In the genomic region with DNA sequence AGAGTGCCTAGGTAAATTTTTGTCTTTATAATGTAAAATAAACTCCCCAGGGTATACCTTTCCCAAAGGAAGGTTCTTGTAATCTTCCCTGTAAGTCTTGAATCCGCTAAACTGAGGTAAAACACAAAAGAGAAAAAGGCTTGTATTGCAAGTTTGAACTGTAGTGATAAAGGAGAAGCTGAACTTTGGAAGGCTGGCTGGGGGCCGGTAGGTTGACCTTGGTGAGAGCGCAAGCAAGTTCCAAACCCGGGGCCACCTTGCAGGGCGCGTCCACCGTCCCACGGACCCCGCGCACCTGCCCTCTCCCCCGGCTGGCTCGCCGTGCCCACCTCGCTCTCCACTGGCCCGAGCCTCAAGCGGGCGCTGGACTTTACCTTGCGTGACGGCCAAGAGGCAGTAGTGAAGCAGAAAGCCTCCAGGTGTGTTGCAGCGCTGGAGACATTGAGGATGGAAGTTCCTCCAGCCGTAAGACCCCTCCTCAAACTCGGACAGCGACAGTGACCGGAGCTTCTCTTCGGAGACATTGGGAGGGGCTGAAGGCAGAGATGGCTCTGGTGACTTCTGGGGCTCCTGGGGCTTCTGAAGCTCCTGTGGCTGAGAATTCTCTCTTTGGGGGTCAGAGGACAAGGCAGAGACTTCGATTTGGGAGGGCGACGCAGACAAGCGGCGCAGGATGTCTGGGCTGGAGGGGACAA, we compare ENCODE assay signal across 1 cellular context.
A peak's percentile ranks its signal among the peaks of the same experiment; 100 is the strongest.
TF ChIP-seq lines count a peak whose summit lies in the region.

No MANE protein-coding gene starts in this region.

TF ChIP-seq in HepG2, 621 proteins besides CTCF, POLR2A, EP300 and RAD21 (continued from another document and continues in another):
- TF ChIP-seq ZNF737 (CRISPR knock-in tag; IDR thresholded peaks at IDR 0.05; ENCODE audit: borderline replicate concordance): 0 out of 2 replicates have a peak, but pooled peaks have one; percentile 9
- no peak for TF ChIP-seq ATAD3A (CRISPR knock-in tag; IDR thresholded peaks at IDR 0.05)
- TF ChIP-seq HNF4A (CRISPR knock-in tag; IDR thresholded peaks at IDR 0.05): peak; percentile 48
- TF ChIP-seq ZFP82 (CRISPR knock-in tag; IDR thresholded peaks at IDR 0.05; ENCODE audit: borderline replicate concordance): 0 out of 2 replicates have a peak, but pooled peaks have one; percentile 61
- TF ChIP-seq, protein P1, sequence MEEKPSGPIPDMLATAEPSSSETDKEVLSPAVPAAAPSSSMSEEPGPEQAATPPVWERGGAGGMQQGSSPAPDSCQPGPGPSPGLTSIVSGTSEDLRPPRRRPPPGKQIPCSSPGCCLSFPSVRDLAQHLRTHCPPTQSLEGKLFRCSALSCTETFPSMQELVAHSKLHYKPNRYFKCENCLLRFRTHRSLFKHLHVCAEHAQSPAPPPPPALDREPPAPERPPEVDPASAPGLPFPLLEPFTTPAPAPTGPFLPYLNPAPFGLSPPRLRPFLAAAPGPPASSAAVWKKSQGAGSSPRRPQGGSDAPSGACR (CRISPR knock-in tag; IDR thresholded peaks at IDR 0.05): 0 out of 2 replicates have a peak, but pooled peaks have one; percentile 46
- TF ChIP-seq PAXIP1 (CRISPR knock-in tag; conservative IDR thresholded peaks at IDR 0.05): 0 out of 2 replicates have a peak, but pooled peaks have one; percentile 37
- TF ChIP-seq ZNF891 (CRISPR knock-in tag; IDR thresholded peaks at IDR 0.05): peak; percentile 49; the same call in 1 of the 2 replicates
- peak; percentile 22; the same call in 1 of the 2 replicates for TF ChIP-seq HIC2 (CRISPR knock-in tag; IDR thresholded peaks at IDR 0.05; ENCODE audit: low read depth)
- 0 out of 2 replicates have a peak, but pooled peaks have one; percentile 19 for TF ChIP-seq KIAA2018 (CRISPR knock-in tag; IDR thresholded peaks at IDR 0.05; ENCODE audit: borderline replicate concordance)
- no peak for TF ChIP-seq NFE2 (CRISPR knock-in tag; IDR thresholded peaks at IDR 0.05)
- no peak for TF ChIP-seq TGIF2 (CRISPR knock-in tag; IDR thresholded peaks at IDR 0.05)
- TF ChIP-seq SNAPC4 (CRISPR knock-in tag; IDR thresholded peaks at IDR 0.05): no peak
- TF ChIP-seq ZNF33A (CRISPR knock-in tag; IDR thresholded peaks at IDR 0.05; ENCODE audit: borderline replicate concordance): 0 out of 2 replicates have a peak, but pooled peaks have one; percentile 20
- 0 out of 2 replicates have a peak, but pooled peaks have one; percentile 49 for TF ChIP-seq AHDC1 (CRISPR knock-in tag; IDR thresholded peaks at IDR 0.05; ENCODE audit: borderline replicate concordance)
- 0 out of 2 replicates have a peak, but pooled peaks have one; percentile 37 for TF ChIP-seq ZNF670 (CRISPR knock-in tag; IDR thresholded peaks at IDR 0.05; ENCODE audit: borderline replicate concordance)
- TF ChIP-seq MEF2D (CRISPR knock-in tag; IDR thresholded peaks at IDR 0.05): 0 out of 2 replicates have a peak, but pooled peaks have one; percentile 18
- peak; percentile 2; the same call in 1 of the 2 replicates for TF ChIP-seq MIER3 (CRISPR knock-in tag; IDR thresholded peaks at IDR 0.05; ENCODE audit: borderline replicate concordance)
- 0 out of 2 replicates have a peak, but pooled peaks have one; percentile 18 for TF ChIP-seq ZNF644 (CRISPR knock-in tag; IDR thresholded peaks at IDR 0.05; ENCODE audit: low read depth)
- no peak for TF ChIP-seq CHD4 (IDR thresholded peaks at IDR 0.05; ENCODE audit: borderline replicate concordance, low read length)
- no peak for TF ChIP-seq ZNF234 (CRISPR knock-in tag; conservative IDR thresholded peaks at IDR 0.05)
